In genomic region chr7:1131471-1132265, GRCh38 we compare ENCODE assay signal across 24 cellular contexts. TPM values are rescaled to one million over a fixed set of nuclear protein-coding genes. Genes with fewer than 3 reads are reported as not detected.
DNase-seq lines count a peak whose midpoint lies in the region; ATAC-seq, FAIRE-seq and TF ChIP-seq lines count a peak whose summit lies in the region.
"Had no signal": no experiment of that assay in that cellular context is flagged by ENCODE, and none has a peak within 500 bp of the region (broad histone marks: within the 10 kb centered on the region; RNA-seq: fewer than 3 reads in every experiment).

No MANE protein-coding gene starts in this region.

- FAIRE-seq in K562 (lab: Jason Lieb, UNC) (no peak), HTR-8/SVneo (lab: Jason Lieb, UNC) (no peak)
- FAIRE-seq: A204.1, D721Med, GM12891, GM19239, H1 had no signal

- peak; percentile 35 for DNase-seq in DMS79 (lab: John Stamatoyannopoulos, UW)
- DNase-seq in NCI-H69 (lab: John Stamatoyannopoulos, UW) = peak; percentile 89
- DNase-seq in K562 (ENCODE audit: extremely low read depth in 1 of 4, low spot score in 3 of 4) = no peak
- no peak for DNase-seq in HTR-8/SVneo (ENCODE audit: insufficient read length, low spot score)
- DNase-seq in glomerular visceral epithelial cell (ENCODE audit: extremely low spot score) = no peak
- no peak for DNase-seq in RKO (ENCODE audit: low spot score)
- DNase-seq: ACHN; BE2C; C1 segment of cervical spinal cord; CD4-positive, alpha-beta T cell; DMS153; DND-41; EL; H9; IMR-90; KBM-7 had no signal

- no peak for ATAC-seq in K562

- H3K9me3 ChIP-seq in K562 (replicated peaks; ENCODE audit: control insufficient read depth, insufficient read depth, low read depth, low read length) = no peaks in the 10 kb centered on the region
- H3K9me3 ChIP-seq: BE2C, Caco-2 had no signal

- CTCF ChIA-PET in K562 (lab: Yijun Ruan, JAX; ENCODE audit: low intra/inter-chr PET ratio) = no interaction called here

- peaks cover 0 to 5% of the 10 kb centered on the region in 2 experiments; a peak in 3 of 5 replicates for H3K4me1 ChIP-seq in K562 (replicated peaks in 1 of 2; ENCODE audit: control insufficient read depth in 2 of 2, insufficient read depth in 2 of 2, low read length in 2 of 2)
- H3K4me1 ChIP-seq: BE2C had no signal

- H3K4me2 ChIP-seq in K562 (ENCODE audit: insufficient read depth, low read length) = no peak overlapping the region

- TSS peak; percentile 29 for BruUV-seq in K562 (replicated peaks; lab: Mats Ljungman, UMichigan)

- TF ChIP-seq EP300 in K562 (IDR thresholded peaks at IDR 0.05; ENCODE audit: low read length) = no peak

- TF ChIP-seq CTCF in 22Rv1 (IDR thresholded peaks at IDR 0.05) = no peak
- TF ChIP-seq CTCF in K562 (IDR thresholded peaks at IDR 0.05 in 2 of 3, conservative IDR thresholded peaks at IDR 0.05 in 1 of 3; ENCODE audit: insufficient read depth in 2 of 3, low read depth in 1 of 3, low read length in 3 of 3) = no peak

- H4K20me1 ChIP-seq in K562 (replicated peaks; ENCODE audit: control insufficient read depth, insufficient read depth, low read length) = no peaks in the 10 kb centered on the region

- H3K79me2 ChIP-seq in K562 (ENCODE audit: control insufficient read depth, insufficient read depth, low read length) = peaks cover 23% of the 10 kb centered on the region

- TF ChIP-seq POLR2A in K562 (conservative IDR thresholded peaks at IDR 0.05) = no peak

- intact Hi-C loops in K562 (cut with micrococcal nuclease) = no loop called here

- 50% methylated on average over 2 of the region's 2 CpGs for WGBS in K562 (ENCODE audit: insufficient coverage, low coverage, missing lambda C conversion rate)

- no peak overlapping the region for H2AFZ ChIP-seq in K562 (ENCODE audit: low read depth, low read length)

- H3K9me1 ChIP-seq in K562 (ENCODE audit: control insufficient read depth, insufficient read depth, low read length) = no peaks in the 10 kb centered on the region

- in situ Hi-C loops in K562 (cut with MboI) = no loop called here

- peaks cover 5% of the 10 kb centered on the region for H3K36me3 ChIP-seq in K562 (ENCODE audit: control insufficient read depth, insufficient read depth, low read length)

- H3K27me3 ChIP-seq in K562 (ENCODE audit: control insufficient read depth in 2 of 2, insufficient read depth in 2 of 2, low read length in 2 of 2) = no peaks in the 10 kb centered on the region
- H3K27me3 ChIP-seq: BE2C had no signal

- no peak for TF ChIP-seq RAD21 in K562 (CRISPR knock-in tag; conservative IDR thresholded peaks at IDR 0.05 in 1 of 2, IDR thresholded peaks at IDR 0.05 in 1 of 2)

- H3K27ac ChIP-seq in 22Rv1 = peak overlapping the region; percentile 59
- H3K27ac ChIP-seq in K562 (ENCODE audit: extremely low read depth, low read depth, low read length) = no peak overlapping the region
- H3K27ac ChIP-seq: HL-60 had no signal

- no peak overlapping the region for H3K4me3 ChIP-seq in K562

- POLR2A ChIA-PET in K562 (lab: Yijun Ruan, JAX) = no interaction called here

- no peak overlapping the region for H3K9ac ChIP-seq in K562 (ENCODE audit: insufficient read depth in 1 of 2, low read depth in 2 of 2, low read length in 2 of 2)

TF ChIP-seq in K562, 482 proteins besides CTCF, POLR2A, EP300 and RAD21:
- TF ChIP-seq MEF2A (IDR thresholded peaks at IDR 0.05; ENCODE audit: control insufficient read depth, low read depth, low read length) = peak; percentile 88
- TF ChIP-seq MED1 (CRISPR knock-in tag; IDR thresholded peaks at IDR 0.05; ENCODE audit: borderline replicate concordance) = no peak
- TF ChIP-seq MEF2D (tag; conservative IDR thresholded peaks at IDR 0.05; ENCODE audit: low read depth) = peak; percentile 59; the same call in 1 of the 2 replicates
TF ChIP-seq in K562: peak in this region for 2.

RNA-seq across cellular contexts. Expression of gene ZFAND2A, which starts 28.3 kb away (rescaled TPM):
- total RNA-seq in K562 (2011; cell fraction: chromatin; rRNA removed; ENCODE audit: low replicate concordance) = 26.3 and 37.7 TPM in 2 replicates
- total RNA-seq in K562 (2011; cell fraction: nucleolus; rRNA removed) = 23.7 and 28.0 TPM in 2 replicates
- 27.5 and 34.4 TPM in 2 replicates for total RNA-seq in K562 (2011; cell fraction: nucleoplasm; rRNA removed)
- total RNA-seq in K562 (2014; rRNA removed) (19.9 and 23.1 TPM in 2 replicates), K562 (2014; rRNA removed; fragmentation: Illumina TruSeq; extraction: Trizol) (16.6 and 16.8 TPM in 2 replicates), K562 (2015; rRNA removed; fragmentation: Illumina TruSeq; extraction: Trizol) (20.0 and 21.2 TPM in 2 replicates), K562 (2021) (20.6 and 22.3 TPM in 2 replicates)
- polyA plus RNA-seq in K562 (2011; rRNA removed) (31.7 and 33.7 TPM in 2 replicates), K562 (2014; fragmentation: Illumina TruSeq; extraction: Trizol) (21.5 and 26.1 TPM in 2 replicates), K562 (2014; fragmentation: Nextera tagmentation; extraction: Ambion mirVana) (10 to 100 TPM; 54.3 to 56.8 TPM), K562 (2014; rRNA removed) (26.2 and 27.3 TPM in 2 replicates)
- polyA plus RNA-seq in K562 (2011; cell fraction: cytosol; rRNA removed) = 20.8 and 27.0 TPM in 2 replicates
- polyA plus RNA-seq in K562 (2011; cell fraction: nucleus; rRNA removed) = 25.8 and 30.3 TPM in 2 replicates
- polyA plus RNA-seq in K562 (2012) = 24.8 and 25.2 TPM in 2 replicates
- polyA minus RNA-seq in K562 (2011; rRNA and poly(A)+ RNA removed) = 11.8 and 19.2 TPM in 2 replicates
- polyA minus RNA-seq in K562 (2011; cell fraction: cytosol; rRNA and poly(A)+ RNA removed) = 7.3 and 7.9 TPM in 2 replicates
- 13.1 and 18.9 TPM in 2 replicates for polyA minus RNA-seq in K562 (2011; cell fraction: nucleus; rRNA and poly(A)+ RNA removed)

RNA-seq across cellular contexts. Expression of gene GPER1, which starts 43.8 kb away (rescaled TPM):
- 0.18 and 0.28 TPM in 2 replicates for total RNA-seq in K562 (2011; cell fraction: chromatin; rRNA removed; ENCODE audit: low replicate concordance)
- total RNA-seq in K562 (2011; cell fraction: nucleolus; rRNA removed) = 0.17 TPM in 1 of 2 replicates, not detected in the other
- not detected in 2 replicates for total RNA-seq in K562 (2011; cell fraction: nucleoplasm; rRNA removed)
- 0.08 and 0.09 TPM in 2 replicates for total RNA-seq in K562 (2014; rRNA removed)
- not detected in 2 replicates for total RNA-seq in K562 (2014; rRNA removed; fragmentation: Illumina TruSeq; extraction: Trizol)
- total RNA-seq in K562 (2015; rRNA removed; fragmentation: Illumina TruSeq; extraction: Trizol) = 0.04 TPM in 1 of 2 replicates, not detected in the other
- total RNA-seq in K562 (2021) = 0.11 TPM in 1 of 2 replicates, not detected in the other
- polyA plus RNA-seq in K562 (2011; rRNA removed) = 0.08 and 0.14 TPM in 2 replicates
- polyA plus RNA-seq in K562 (2011; cell fraction: cytosol; rRNA removed) = 0.03 and 0.19 TPM in 2 replicates
- polyA plus RNA-seq in K562 (2011; cell fraction: nucleus; rRNA removed) = 0.09 TPM in 1 of 2 replicates, not detected in the other
- 0.18 and 0.21 TPM in 2 replicates for polyA plus RNA-seq in K562 (2012)
- not detected in 2 replicates for polyA plus RNA-seq in K562 (2014; fragmentation: Illumina TruSeq; extraction: Trizol)
- not detected for polyA plus RNA-seq in K562 (2014; fragmentation: Nextera tagmentation; extraction: Ambion mirVana)
- polyA plus RNA-seq in K562 (2014; rRNA removed) = not detected in 2 replicates
- polyA minus RNA-seq in K562 (2011; rRNA and poly(A)+ RNA removed) = 0.36 TPM in 1 of 2 replicates, not detected in the other
- not detected in 2 replicates for polyA minus RNA-seq in K562 (2011; cell fraction: cytosol; rRNA and poly(A)+ RNA removed)
- polyA minus RNA-seq in K562 (2011; cell fraction: nucleus; rRNA and poly(A)+ RNA removed) = 0.13 TPM in 1 of 2 replicates, not detected in the other
- total RNA-seq: CD4-positive, alpha-beta T cell; H9 had no signal

Comparison
In these comparisons a context has a peak if more than half of its experiments do, and no peak if none do; other contexts are left out.
1. DNase-seq: peak in DMS79 (single experiment) and NCI-H69 (single experiment); none in K562 (0 of 4), HTR-8/SVneo (single experiment), glomerular visceral epithelial cell (single experiment) and RKO (single experiment).